1 cellular context compared by ENCODE assay signal in the genomic region with DNA sequence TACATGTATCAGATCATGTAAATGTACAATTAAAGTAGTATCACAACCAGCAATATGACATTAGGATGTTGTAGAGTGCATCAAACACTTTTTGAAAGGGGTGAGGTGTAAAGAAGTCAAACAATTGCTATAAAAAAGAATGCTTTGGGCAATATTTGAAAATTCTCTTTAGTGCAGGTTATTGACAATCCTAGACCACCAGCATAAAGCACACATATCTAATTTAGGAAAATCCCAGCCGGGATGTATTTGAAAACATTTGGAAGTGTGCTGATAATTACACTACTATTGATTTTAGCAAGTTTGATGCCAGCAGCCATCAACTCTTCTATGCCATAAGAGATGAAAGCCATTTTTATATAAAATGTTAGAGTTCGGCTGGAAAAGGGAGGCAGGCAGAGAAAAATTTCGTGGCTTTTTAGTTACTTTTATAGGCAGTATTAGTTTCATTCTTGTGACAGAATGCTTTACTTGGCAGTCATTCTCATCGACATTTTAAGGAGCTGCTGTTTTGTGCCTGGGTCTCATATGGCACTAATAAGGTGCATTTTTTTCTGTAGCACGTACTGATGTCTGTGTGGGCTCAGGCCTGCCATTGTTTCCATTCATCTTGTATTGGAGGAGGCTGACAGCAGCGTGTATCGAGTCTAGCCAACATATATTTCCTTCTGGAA.
TF ChIP-seq lines count a peak whose summit lies in the region.

No MANE protein-coding gene starts in this region.

TF ChIP-seq in IMR-90, 13 proteins besides CTCF, POLR2A, EP300 and RAD21 (continued from another document):
- TF ChIP-seq, protein P1, sequence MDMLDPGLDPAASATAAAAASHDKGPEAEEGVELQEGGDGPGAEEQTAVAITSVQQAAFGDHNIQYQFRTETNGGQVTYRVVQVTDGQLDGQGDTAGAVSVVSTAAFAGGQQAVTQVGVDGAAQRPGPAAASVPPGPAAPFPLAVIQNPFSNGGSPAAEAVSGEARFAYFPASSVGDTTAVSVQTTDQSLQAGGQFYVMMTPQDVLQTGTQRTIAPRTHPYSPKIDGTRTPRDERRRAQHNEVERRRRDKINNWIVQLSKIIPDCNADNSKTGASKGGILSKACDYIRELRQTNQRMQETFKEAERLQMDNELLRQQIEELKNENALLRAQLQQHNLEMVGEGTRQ (IDR thresholded peaks at IDR 0.05; ENCODE audit: low read depth, low read length): no peak
- TF ChIP-seq RCOR1 (IDR thresholded peaks at IDR 0.05; ENCODE audit: insufficient replicate concordance, low read length): no peak
- TF ChIP-seq BHLHE40 (IDR thresholded peaks at IDR 0.05; ENCODE audit: low read depth, low read length): no peak
- no peak for TF ChIP-seq SMC3 (IDR thresholded peaks at IDR 0.05; ENCODE audit: low read depth, low read length)
- TF ChIP-seq NFE2L2 (IDR thresholded peaks at IDR 0.05; ENCODE audit: low read depth, low read length): no peak
